In the genomic region with DNA sequence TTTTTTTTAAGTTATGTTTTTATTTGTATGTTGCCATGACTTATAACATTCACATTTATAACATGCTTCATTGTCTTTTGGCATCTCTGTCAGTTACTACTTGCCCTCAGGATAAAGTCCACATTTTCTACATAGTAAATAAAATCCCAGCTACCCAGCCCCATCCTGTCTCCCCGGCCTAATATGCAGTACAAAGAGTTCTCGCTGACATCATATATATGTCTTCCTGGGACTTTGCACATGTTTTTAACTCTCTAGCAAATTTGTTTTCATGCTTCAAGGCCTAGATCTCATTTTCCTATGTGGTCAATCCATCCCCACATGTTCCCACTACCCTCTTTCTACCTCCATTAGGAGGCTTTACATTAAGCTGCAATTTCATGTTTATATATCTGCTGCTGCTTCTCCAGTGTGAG, we compare ENCODE assay signal across 18 cellular contexts.
"Had no signal": no experiment of that assay in that cellular context is flagged by ENCODE, and none has a peak within 500 bp of the region (broad histone marks: within the 10 kb centered on the region; RNA-seq: fewer than 3 reads in every experiment).

No MANE protein-coding gene starts in this region.

- H3K36me3 Mint-ChIP-seq: activated naive CD4-positive, alpha-beta T cell treated with anti-CD3 and anti-CD28 coated beads, Interleukin-2, amount 10 ng/mL, durations not matched to agents 7 days and 5 days; natural killer cell treated with Interleukin-12 subunit alpha and Interleukin-12 subunit beta and Interleukin-15 and Interleukin-18, amount 100 ng/mL, for 72 hours had no signal

- DNase-seq: activated CD4-positive, alpha-beta T cell treated with anti-CD3 and anti-CD28 coated beads for 1 hour; activated CD4-positive, alpha-beta T cell treated with anti-CD3 and anti-CD28 coated beads, Interleukin-2, amount 50 U/mL, for 4 hours; activated CD8-positive, alpha-beta memory T cell treated with anti-CD3 and anti-CD28 coated beads, Interleukin-2, amount 10 ng/mL, durations not matched to agents 7 days and 5 days; activated naive CD4-positive, alpha-beta T cell treated with anti-CD3 and anti-CD28 coated beads, Interleukin-2, amount 10 ng/mL, durations not matched to agents 7 days and 5 days; activated T-cell treated with anti-CD3 and anti-CD28 coated beads, Interleukin-2, amount 50 U/mL, for 24 hours; adrenal gland; colonic mucosa; effector CD4-positive, alpha-beta T cell; heart right ventricle; nucleus accumbens; right cardiac atrium; T1000 had no signal

- H3K4me3 Mint-ChIP-seq: activated CD8-positive, alpha-beta memory T cell treated with anti-CD3 and anti-CD28 coated beads, Interleukin-2, amount 10 ng/mL, durations not matched to agents 7 days and 5 days; activated naive CD4-positive, alpha-beta T cell treated with anti-CD3 and anti-CD28 coated beads, Interleukin-2, amount 10 ng/mL, durations not matched to agents 7 days and 5 days; activated T-cell treated with anti-CD3 and anti-CD28 coated beads, Interleukin-2, amount 50 U/mL, for 24 hours; natural killer cell treated with Interleukin-12 subunit alpha and Interleukin-12 subunit beta and Interleukin-15 and Interleukin-18, amount 100 ng/mL, for 72 hours; stimulated activated naive CD8-positive, alpha-beta T cell treated with anti-CD3 and anti-CD28 coated beads, Interleukin-15, Interleukin-2, amounts not matched to agents 100 ng/mL and 50 ng/mL, for 24 hours had no signal

- H3K27ac Mint-ChIP-seq: activated CD8-positive, alpha-beta memory T cell treated with anti-CD3 and anti-CD28 coated beads, Interleukin-2, amount 10 ng/mL, durations not matched to agents 7 days and 5 days; activated naive CD4-positive, alpha-beta T cell treated with anti-CD3 and anti-CD28 coated beads, Interleukin-2, amount 10 ng/mL, durations not matched to agents 7 days and 5 days; activated T-cell treated with anti-CD3 and anti-CD28 coated beads, Interleukin-2, amount 50 U/mL, for 24 hours; progenitor cell of endocrine pancreas; stimulated activated naive CD8-positive, alpha-beta T cell treated with anti-CD3 and anti-CD28 coated beads, Interleukin-15, Interleukin-2, amounts not matched to agents 100 ng/mL and 50 ng/mL, for 24 hours had no signal

- H3K9me3 Mint-ChIP-seq: activated naive CD4-positive, alpha-beta T cell treated with anti-CD3 and anti-CD28 coated beads, Interleukin-2, amount 10 ng/mL, durations not matched to agents 7 days and 5 days; activated T-cell treated with anti-CD3 and anti-CD28 coated beads, Interleukin-2, amount 50 U/mL, for 24 hours; natural killer cell treated with Interleukin-12 subunit alpha and Interleukin-12 subunit beta and Interleukin-15 and Interleukin-18, amount 100 ng/mL, for 72 hours; stimulated activated naive CD8-positive, alpha-beta T cell treated with anti-CD3 and anti-CD28 coated beads, Interleukin-15, Interleukin-2, amounts not matched to agents 100 ng/mL and 50 ng/mL, for 24 hours had no signal

- H3K27me3 Mint-ChIP-seq: activated CD8-positive, alpha-beta memory T cell treated with anti-CD3 and anti-CD28 coated beads, Interleukin-2, amount 10 ng/mL, durations not matched to agents 7 days and 5 days; activated naive CD4-positive, alpha-beta T cell treated with anti-CD3 and anti-CD28 coated beads, Interleukin-2, amount 10 ng/mL, durations not matched to agents 7 days and 5 days; activated T-cell treated with anti-CD3 and anti-CD28 coated beads, Interleukin-2, amount 50 U/mL, for 24 hours; natural killer cell treated with Interleukin-12 subunit alpha and Interleukin-12 subunit beta and Interleukin-15 and Interleukin-18, amount 100 ng/mL, for 72 hours; progenitor cell of endocrine pancreas; stimulated activated naive CD8-positive, alpha-beta T cell treated with anti-CD3 and anti-CD28 coated beads, Interleukin-15, Interleukin-2, amounts not matched to agents 100 ng/mL and 50 ng/mL, for 24 hours had no signal

- H3K9me3 ChIP-seq: adrenal gland, colonic mucosa, gastroesophageal sphincter, heart right ventricle, SJSA1 had no signal

- H3K36me3 ChIP-seq: adrenal gland, colonic mucosa, gastroesophageal sphincter, heart right ventricle, SJSA1 had no signal

- H3K4me2 ChIP-seq: smooth muscle cell had no signal

- ATAC-seq: activated CD8-positive, alpha-beta memory T cell treated with anti-CD3 and anti-CD28 coated beads, Interleukin-2, amount 10 ng/mL, durations not matched to agents 7 days and 5 days; gastroesophageal sphincter; heart right ventricle; natural killer cell treated with Interleukin-12 subunit alpha and Interleukin-12 subunit beta and Interleukin-15 and Interleukin-18, amount 100 ng/mL, for 72 hours; right cardiac atrium had no signal

- H3K4me3 ChIP-seq: adrenal gland, colonic mucosa, gastroesophageal sphincter, heart right ventricle, SJSA1, smooth muscle cell had no signal

- H3K27ac ChIP-seq: adrenal gland, colonic mucosa, gastroesophageal sphincter, heart right ventricle, SJSA1 had no signal

- H3K4me1 ChIP-seq: colonic mucosa, SJSA1 had no signal

- H3K27me3 ChIP-seq: adrenal gland, colonic mucosa, gastroesophageal sphincter, heart right ventricle, SJSA1 had no signal
